ENCODE assay signal across 29 cellular contexts in genomic region chr18:23908827-23909226, GRCh38.
"Had no signal": no experiment of that assay in that cellular context is flagged by ENCODE, and none has a peak within 500 bp of the region (broad histone marks: within the 10 kb centered on the region; RNA-seq: fewer than 3 reads in every experiment).

No MANE protein-coding gene starts in this region.

- H3K36me3 Mint-ChIP-seq: activated naive CD4-positive, alpha-beta T cell treated with anti-CD3 and anti-CD28 coated beads, Interleukin-2, amount 50 U/mL, for 24 hours; naive thymus-derived CD8-positive, alpha-beta T cell; stimulated activated effector memory CD8-positive, alpha-beta T cell treated with anti-CD3 and anti-CD28 coated beads, Interleukin-12 subunit alpha, Interleukin-12 subunit beta, amount 100 ng/mL, for 72 hours had no signal

- H3K4me1 ChIP-seq: foreskin keratinocyte, heart right ventricle, left lung, lower lobe of right lung, parathyroid adenoma, psoas muscle, sigmoid colon had no signal

- H3K4me1 Mint-ChIP-seq: activated CD4-positive, alpha-beta memory T cell treated with anti-CD3 and anti-CD28 coated beads, Interleukin-2, amount 10 ng/mL, durations not matched to agents 7 days and 5 days; activated CD4-positive, alpha-beta T cell treated with anti-CD3 and anti-CD28 coated beads, Interleukin-2, amount 10 ng/mL, durations not matched to agents 24 days and 14 days; activated naive CD4-positive, alpha-beta T cell treated with anti-CD3 and anti-CD28 coated beads, Interleukin-2, amount 50 U/mL, for 24 hours; activated naive CD8-positive, alpha-beta T cell treated with anti-CD3 and anti-CD28 coated beads, Interleukin-2, amount 50 U/mL, for 24 hours; activated T-helper 17 cell treated with anti-CD3 and anti-CD28 coated beads, Interleukin-2, amount 50 U/mL, for 72 hours; naive thymus-derived CD8-positive, alpha-beta T cell; neural crest cell; stimulated activated effector memory CD8-positive, alpha-beta T cell treated with anti-CD3 and anti-CD28 coated beads, Interleukin-12 subunit alpha, Interleukin-12 subunit beta, amount 100 ng/mL, for 72 hours had no signal

- H2AFZ ChIP-seq: parathyroid adenoma had no signal

- H3K27ac Mint-ChIP-seq: activated CD4-positive, alpha-beta memory T cell treated with anti-CD3 and anti-CD28 coated beads, Interleukin-2, amount 10 ng/mL, durations not matched to agents 7 days and 5 days; activated CD4-positive, alpha-beta T cell treated with anti-CD3 and anti-CD28 coated beads, Interleukin-2, amount 10 ng/mL, durations not matched to agents 24 days and 14 days; activated naive CD4-positive, alpha-beta T cell treated with anti-CD3 and anti-CD28 coated beads, Interleukin-2, amount 50 U/mL, for 24 hours; activated naive CD8-positive, alpha-beta T cell treated with anti-CD3 and anti-CD28 coated beads, Interleukin-2, amount 50 U/mL, for 24 hours; activated T-helper 17 cell treated with anti-CD3 and anti-CD28 coated beads, Interleukin-2, amount 50 U/mL, for 72 hours; naive thymus-derived CD8-positive, alpha-beta T cell; stimulated activated effector memory CD8-positive, alpha-beta T cell treated with anti-CD3 and anti-CD28 coated beads, Interleukin-12 subunit alpha, Interleukin-12 subunit beta, amount 100 ng/mL, for 72 hours; stimulated activated naive CD8-positive, alpha-beta T cell treated with anti-CD3 and anti-CD28 coated beads, Interleukin-15, Interleukin-2, amounts not matched to agents 100 ng/mL and 50 ng/mL, for 24 hours had no signal

- H3K79me2 ChIP-seq: parathyroid adenoma had no signal

- H3K27me3 ChIP-seq: foreskin keratinocyte, heart right ventricle, left lung, sigmoid colon had no signal

- H3K9me3 ChIP-seq: heart right ventricle, left lung, lower lobe of right lung, psoas muscle, sigmoid colon, thoracic aorta had no signal

- H3K4me3 ChIP-seq: heart right ventricle, left lung, lower lobe of right lung, psoas muscle, sigmoid colon, thoracic aorta had no signal

- ATAC-seq: activated naive CD8-positive, alpha-beta T cell treated with anti-CD3 and anti-CD28 coated beads, Interleukin-2, amount 50 U/mL, for 24 hours; activated T-cell treated with anti-CD3 and anti-CD28 coated beads, Interleukin-2, amount 50 U/mL, for 4 hours; activated T-helper 17 cell treated with anti-CD3 and anti-CD28 coated beads, Interleukin-2, amount 50 U/mL, for 72 hours; foreskin keratinocyte; heart right ventricle; left lung; lower lobe of right lung; naive thymus-derived CD8-positive, alpha-beta T cell; psoas muscle; stimulated activated effector memory CD8-positive, alpha-beta T cell treated with anti-CD3 and anti-CD28 coated beads, Interleukin-12 subunit alpha, Interleukin-12 subunit beta, amount 100 ng/mL, for 72 hours had no signal

- H3K4me3 Mint-ChIP-seq: activated CD4-positive, alpha-beta memory T cell treated with anti-CD3 and anti-CD28 coated beads, Interleukin-2, amount 10 ng/mL, durations not matched to agents 7 days and 5 days; activated CD4-positive, alpha-beta T cell treated with anti-CD3 and anti-CD28 coated beads, Interleukin-2, amount 10 ng/mL, durations not matched to agents 24 days and 14 days; activated naive CD4-positive, alpha-beta T cell treated with anti-CD3 and anti-CD28 coated beads, Interleukin-2, amount 50 U/mL, for 24 hours; activated naive CD8-positive, alpha-beta T cell treated with anti-CD3 and anti-CD28 coated beads, Interleukin-2, amount 50 U/mL, for 24 hours; activated T-cell treated with anti-CD3 and anti-CD28 coated beads, Interleukin-2, amount 50 U/mL, for 4 hours; activated T-helper 17 cell treated with anti-CD3 and anti-CD28 coated beads, Interleukin-2, amount 50 U/mL, for 72 hours; naive thymus-derived CD8-positive, alpha-beta T cell; neural crest cell; stimulated activated effector memory CD8-positive, alpha-beta T cell treated with anti-CD3 and anti-CD28 coated beads, Interleukin-12 subunit alpha, Interleukin-12 subunit beta, amount 100 ng/mL, for 72 hours; stimulated activated naive CD8-positive, alpha-beta T cell treated with anti-CD3 and anti-CD28 coated beads, Interleukin-15, Interleukin-2, amounts not matched to agents 100 ng/mL and 50 ng/mL, for 24 hours had no signal

- H3K27ac ChIP-seq: foreskin keratinocyte, heart right ventricle, left lung, lower lobe of right lung, parathyroid adenoma, psoas muscle, sigmoid colon, thoracic aorta, WERI-Rb-1 had no signal

- DNase-seq: activated CD4-positive, alpha-beta memory T cell treated with anti-CD3 and anti-CD28 coated beads, Interleukin-2, amount 10 ng/mL, durations not matched to agents 7 days and 5 days; activated CD4-positive, alpha-beta T cell treated with anti-CD3 and anti-CD28 coated beads, Interleukin-2, amount 10 ng/mL, durations not matched to agents 24 days and 14 days; activated CD4-positive, CD25-positive, alpha-beta regulatory T cell treated with anti-CD3 and anti-CD28 coated beads, Interleukin-2, amount 50 U/mL, for 72 hours; activated naive CD8-positive, alpha-beta T cell treated with anti-CD3 and anti-CD28 coated beads, Interleukin-2, amount 50 U/mL, for 24 hours; activated T-cell treated with anti-CD3 and anti-CD28 coated beads, Interleukin-2, amount 50 U/mL, for 4 hours; amygdala; caudate nucleus; cortex of kidney; foreskin keratinocyte; heart right ventricle; left lung; lower lobe of right lung; mesenchymal stem cell; naive thymus-derived CD8-positive, alpha-beta T cell; nucleus accumbens; psoas muscle; sigmoid colon; small intestine; stimulated activated CD4-positive, alpha-beta T cell treated with anti-CD3 and anti-CD28 coated beads, Interleukin-4, amount 100 ng/mL, for 24 hours; T1000; trophoblast cell; WERI-Rb-1 had no signal

- H3K36me3 ChIP-seq: sigmoid colon, thoracic aorta had no signal

- H3K9ac ChIP-seq: parathyroid adenoma had no signal

- H3K9me3 Mint-ChIP-seq: activated CD4-positive, alpha-beta memory T cell treated with anti-CD3 and anti-CD28 coated beads, Interleukin-2, amount 10 ng/mL, durations not matched to agents 7 days and 5 days; activated CD4-positive, alpha-beta T cell treated with anti-CD3 and anti-CD28 coated beads, Interleukin-2, amount 10 ng/mL, durations not matched to agents 24 days and 14 days; activated naive CD4-positive, alpha-beta T cell treated with anti-CD3 and anti-CD28 coated beads, Interleukin-2, amount 50 U/mL, for 24 hours; activated naive CD8-positive, alpha-beta T cell treated with anti-CD3 and anti-CD28 coated beads, Interleukin-2, amount 50 U/mL, for 24 hours; activated T-cell treated with anti-CD3 and anti-CD28 coated beads, Interleukin-2, amount 50 U/mL, for 4 hours; activated T-helper 17 cell treated with anti-CD3 and anti-CD28 coated beads, Interleukin-2, amount 50 U/mL, for 72 hours; naive thymus-derived CD8-positive, alpha-beta T cell; neural crest cell; stimulated activated effector memory CD8-positive, alpha-beta T cell treated with anti-CD3 and anti-CD28 coated beads, Interleukin-12 subunit alpha, Interleukin-12 subunit beta, amount 100 ng/mL, for 72 hours; stimulated activated naive CD8-positive, alpha-beta T cell treated with anti-CD3 and anti-CD28 coated beads, Interleukin-15, Interleukin-2, amounts not matched to agents 100 ng/mL and 50 ng/mL, for 24 hours had no signal

- H3K27me3 Mint-ChIP-seq: activated naive CD4-positive, alpha-beta T cell treated with anti-CD3 and anti-CD28 coated beads, Interleukin-2, amount 50 U/mL, for 24 hours; activated naive CD8-positive, alpha-beta T cell treated with anti-CD3 and anti-CD28 coated beads, Interleukin-2, amount 50 U/mL, for 24 hours; activated T-helper 17 cell treated with anti-CD3 and anti-CD28 coated beads, Interleukin-2, amount 50 U/mL, for 72 hours; naive thymus-derived CD8-positive, alpha-beta T cell; stimulated activated naive CD8-positive, alpha-beta T cell treated with anti-CD3 and anti-CD28 coated beads, Interleukin-15, Interleukin-2, amounts not matched to agents 100 ng/mL and 50 ng/mL, for 24 hours had no signal
